In the genomic region with DNA sequence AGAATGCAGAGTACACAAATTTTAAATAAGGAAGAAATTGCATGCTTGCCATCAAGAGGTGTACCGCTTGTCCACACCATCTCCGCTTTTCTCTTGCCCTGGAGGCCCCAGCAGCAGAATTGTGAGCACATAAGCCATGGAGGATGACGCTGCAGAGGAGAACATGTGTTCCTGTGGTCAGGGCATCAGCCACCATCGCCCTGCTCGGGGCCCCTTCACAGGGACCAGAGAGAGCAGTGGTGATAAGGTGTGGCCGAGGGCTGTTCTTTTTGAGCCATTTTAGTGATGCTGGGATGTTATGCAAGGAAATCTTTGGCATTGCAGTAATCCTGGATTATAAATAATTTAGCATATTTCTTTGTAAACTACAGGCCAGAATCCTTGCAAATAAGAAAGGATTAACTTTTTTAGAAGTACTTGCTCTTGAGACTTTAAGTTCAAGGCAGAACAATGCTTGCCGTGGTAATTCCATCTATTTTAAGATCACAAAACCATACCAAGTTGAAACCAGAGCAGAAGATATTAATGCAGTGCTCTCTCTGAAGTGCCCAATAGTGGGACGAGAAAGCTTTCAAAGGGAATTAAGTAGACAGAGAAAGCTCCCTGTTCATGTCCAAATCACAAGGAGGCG, we compare ENCODE assay signal across 16 cellular contexts.
DNase-seq lines count a peak whose midpoint lies in the region; ATAC-seq and TF ChIP-seq lines count a peak whose summit lies in the region.
"Had no signal": no experiment of that assay in that cellular context is flagged by ENCODE, and none has a peak within 500 bp of the region (broad histone marks: within the 10 kb centered on the region; RNA-seq: fewer than 3 reads in every experiment).

No MANE protein-coding gene starts in this region.

- in situ Hi-C loops in HAP-1 (cut with MboI; ENCODE audit: low sequenced_read_pairs): no loop called here

- H3K79me2 ChIP-seq in osteoblast (ENCODE audit: insufficient read depth, low read length): no peaks in the 10 kb centered on the region

- no peaks in the 10 kb centered on the region for H3K36me3 ChIP-seq in HAP-1 (replicated peaks)
- no peaks in the 10 kb centered on the region for H3K36me3 ChIP-seq in osteoblast (ENCODE audit: insufficient read depth, low read length)

- H3K9me3 ChIP-seq in HAP-1 (no peaks in the 10 kb centered on the region), osteoblast (ENCODE audit: low read depth, low read length) (no peaks in the 10 kb centered on the region)

- DNase-seq in HAP-1 (ENCODE audit: low spot score in 2 of 2): peak; percentile 67 to 80
- peak; percentile 9 for DNase-seq in RPMI7951 (ENCODE audit: low read depth)
- peak; percentile 31 for DNase-seq in myocyte (ENCODE audit: low read depth)
- peak; percentile 58 for DNase-seq in osteoblast (ENCODE audit: insufficient read length, low spot score, missing footprints)
- DNase-seq in NK-92 (lab: John Stamatoyannopoulos, UW; ENCODE audit: unreplicated experiment): no peak
- DNase-seq in SW 1271 (lab: John Stamatoyannopoulos, UW): no peak
- no peak for DNase-seq in DMS79 (lab: John Stamatoyannopoulos, UW)
- DNase-seq: CD8-positive, alpha-beta T cell; COR-L47; DMS153; DND-41; GDM1; IMR-90 had no signal

- no peak overlapping the region for H3K4me3 ChIP-seq in HAP-1
- H3K4me3 ChIP-seq in osteoblast (ENCODE audit: insufficient read depth, low read length): no peak overlapping the region

- H3K27ac ChIP-seq in osteoblast (ENCODE audit: low read depth, low read length): no peak overlapping the region
- H3K27ac ChIP-seq: 22Rv1 had no signal

- H3K4me2 ChIP-seq in osteoblast (ENCODE audit: insufficient read depth, low read length): no peak overlapping the region

- H3K4me1 ChIP-seq in HAP-1 (peaks cover 28% of the 10 kb centered on the region), osteoblast (ENCODE audit: insufficient read depth, low read length) (no peaks in the 10 kb centered on the region)

- H3K27me3 ChIP-seq in HAP-1 (ENCODE audit: low read depth): no peaks in the 10 kb centered on the region
- H3K27me3 ChIP-seq in osteoblast (ENCODE audit: insufficient read depth, low read length): peaks cover 16% of the 10 kb centered on the region

- TF ChIP-seq CTCF in osteoblast (IDR thresholded peaks at IDR 0.05; ENCODE audit: extremely low read depth, low read depth, low read length): no peak

- H4K20me1 ChIP-seq in osteoblast (ENCODE audit: insufficient read depth, low read length): no peaks in the 10 kb centered on the region

- ATAC-seq in HG02798 (IDR thresholded peaks at IDR 0.05; ENCODE audit: poor library complexity, unreplicated experiment): no peak
- ATAC-seq: CD8-positive, alpha-beta T cell; HCT116 had no signal

- no peak overlapping the region for H2AFZ ChIP-seq in osteoblast (ENCODE audit: low read length)

Comparison
In these comparisons a context has a peak if more than half of its experiments do, and no peak if none do; other contexts are left out.
1. DNase-seq: peak in HAP-1 (2 of 2), RPMI7951 (single experiment), myocyte (single experiment) and osteoblast (single experiment); none in NK-92 (single experiment), SW 1271 (0 of 2) and DMS79 (single experiment).